ENCODE assay signal across 8 cellular contexts in genomic region chr19:51108066-51108804, GRCh38. TPM values are rescaled to one million over a fixed set of nuclear protein-coding genes. Genes with fewer than 3 reads are reported as not detected.
DNase-seq lines count a peak whose midpoint lies in the region; ATAC-seq and TF ChIP-seq lines count a peak whose summit lies in the region.

CTU1 (minus strand) TSS chr19:51108409; CDS start chr19:51104569, 3,840 bp downstream.

- H3K4me3 ChIP-seq in muscle layer of colon (ENCODE audit: low read depth in 1 of 2, low read length in 2 of 2): peak within 1 kb of the TSS; percentile 63 to 82

- ATAC-seq in GM21717 (IDR thresholded peaks at IDR 0.05; ENCODE audit: unreplicated experiment) (peak; percentile 86), esophagus mucosa (peak; percentile 92)

- peak within 1 kb of the TSS; percentile 64 for H3K27ac ChIP-seq in muscle layer of colon (ENCODE audit: low read depth, low read length)

- H3K36me3 ChIP-seq in muscle layer of colon (ENCODE audit: insufficient read depth, low read length): no peaks in the 10 kb centered on the region

- H3K9me3 ChIP-seq in muscle layer of colon (ENCODE audit: low read length): no peaks in the 10 kb centered on the region

- H3K9ac ChIP-seq in muscle layer of colon (ENCODE audit: low read length): peak within 1 kb of the TSS; percentile 77

- in situ Hi-C loops in KBM-7 (cut with MboI; ENCODE audit: low pct_unique_long_range_greater_than_20kb, low sequenced_read_pairs): no loop called here

- DNase-seq in DMS153 treated with DMSO at 0.1 percent for 48 hours (lab: John Stamatoyannopoulos, UW; ENCODE audit: unreplicated experiment) (peak; percentile 97), KBM-7 (peak; percentile 100)
- peak; percentile 98 for DNase-seq in activated T-cell treated with anti-CD3 and anti-CD28 coated beads, Interleukin-2, amount 50 U/mL, for 48 hours
- peak; percentile 96 for DNase-seq in stimulated activated CD8-positive, alpha-beta memory T cell treated with anti-CD3 and anti-CD28 coated beads, Interleukin-7, amount 100 ng/mL, for 24 hours (ENCODE audit: low read depth)

- H3K4me1 ChIP-seq in muscle layer of colon (ENCODE audit: insufficient read depth, low read length): peaks cover 15% of the 10 kb centered on the region

- no peaks in the 10 kb centered on the region for H3K27me3 ChIP-seq in muscle layer of colon (ENCODE audit: control insufficient read depth in 1 of 2, insufficient read depth in 2 of 2, low read length in 2 of 2)

TF ChIP-seq in PFSK-1, 5 proteins besides CTCF, POLR2A, EP300 and RAD21:
- TF ChIP-seq TAF1 (IDR thresholded peaks at IDR 0.05; ENCODE audit: borderline replicate concordance, insufficient read depth, low read length): 0 out of 2 replicates have a peak, but pooled peaks have one; percentile 53
- peak; percentile 87 for TF ChIP-seq POLR2AphosphoS5 (IDR thresholded peaks at IDR 0.05; ENCODE audit: low read depth, low read length)
- TF ChIP-seq SIN3A (IDR thresholded peaks at IDR 0.05; ENCODE audit: borderline replicate concordance, insufficient read depth, low read length): peak; percentile 72
- no peak for TF ChIP-seq REST (IDR thresholded peaks at IDR 0.05; ENCODE audit: insufficient read depth in 1 of 2, low read depth in 2 of 2, low read length in 2 of 2)

RNA-seq across cellular contexts. Expression of gene CTU1, which starts in this region (rescaled TPM):
- polyA plus RNA-seq in PFSK-1 (2012; ENCODE audit: insufficient read length, low read depth): 34.2 TPM
- total RNA-seq in esophagus mucosa: 5.3 TPM

Comparison
In these comparisons a context has a peak if more than half of its experiments do, and no peak if none do; other contexts are left out.
1. Peak in every context shown above with its lines: DNase-seq, ATAC-seq, H3K4me3 ChIP-seq and H3K27ac ChIP-seq.